In genomic region chr7:129690701-129691100, GRCh38 we compare ENCODE assay signal across 17 cellular contexts.
"Had no signal": no experiment of that assay in that cellular context is flagged by ENCODE, and none has a peak within 500 bp of the region (broad histone marks: within the 10 kb centered on the region; RNA-seq: fewer than 3 reads in every experiment).

No MANE protein-coding gene starts in this region.

- H3K4me3 Mint-ChIP-seq: activated CD4-positive, alpha-beta T cell treated with anti-CD3 and anti-CD28 coated beads, Interleukin-2, amount 10 ng/mL, durations not matched to agents 7 days and 5 days; activated naive CD8-positive, alpha-beta T cell; dendritic cell treated with granulocyte-macrophage colony-stimulating factor and Interleukin-4, amounts not matched to agents 40 ng/mL and 50 ng/mL, for 4 days; effector memory CD8-positive, alpha-beta T cell; naive thymus-derived CD4-positive, alpha-beta T cell; stimulated activated effector memory CD8-positive, alpha-beta T cell treated with anti-CD3 and anti-CD28 coated beads, Interleukin-12 subunit alpha, Interleukin-12 subunit beta, amount 100 ng/mL, for 72 hours had no signal

- H3K4me3 ChIP-seq: mucosa of descending colon, uterus had no signal

- H3K9me3 Mint-ChIP-seq: activated CD4-positive, alpha-beta T cell treated with anti-CD3 and anti-CD28 coated beads, Interleukin-2, amount 10 ng/mL, durations not matched to agents 7 days and 5 days; dendritic cell treated with granulocyte-macrophage colony-stimulating factor and Interleukin-4, amounts not matched to agents 40 ng/mL and 50 ng/mL, for 4 days; effector memory CD8-positive, alpha-beta T cell; stimulated activated effector memory CD8-positive, alpha-beta T cell treated with anti-CD3 and anti-CD28 coated beads, Interleukin-12 subunit alpha, Interleukin-12 subunit beta, amount 100 ng/mL, for 72 hours had no signal

- H3K27ac ChIP-seq: brain microvascular endothelial cell, parathyroid adenoma, uterus had no signal

- ATAC-seq: effector memory CD8-positive, alpha-beta T cell; left lobe of liver; mucosa of descending colon; naive thymus-derived CD4-positive, alpha-beta T cell; stimulated activated effector memory CD8-positive, alpha-beta T cell treated with anti-CD3 and anti-CD28 coated beads, Interleukin-12 subunit alpha, Interleukin-12 subunit beta, amount 100 ng/mL, for 72 hours had no signal

- H2AFZ ChIP-seq: parathyroid adenoma had no signal

- H3K79me2 ChIP-seq: parathyroid adenoma had no signal

- H3K9me3 ChIP-seq: mucosa of descending colon, uterus had no signal

- H3K27ac Mint-ChIP-seq: activated CD4-positive, alpha-beta T cell treated with anti-CD3 and anti-CD28 coated beads, Interleukin-2, amount 10 ng/mL, durations not matched to agents 7 days and 5 days; activated naive CD8-positive, alpha-beta T cell; dendritic cell treated with granulocyte-macrophage colony-stimulating factor and Interleukin-4, amounts not matched to agents 40 ng/mL and 50 ng/mL, for 4 days; naive thymus-derived CD4-positive, alpha-beta T cell had no signal

- DNase-seq: activated CD4-positive, alpha-beta T cell treated with anti-CD3 and anti-CD28 coated beads, Interleukin-2, amount 10 ng/mL, durations not matched to agents 7 days and 5 days; activated CD8-positive, alpha-beta memory T cell treated with anti-CD3 and anti-CD28 coated beads for 24 hours; activated gamma-delta T cell treated with Interleukin-2 at 50 U/mL for 16 hours; amygdala; brain microvascular endothelial cell; cerebellar nuclear complex; effector memory CD8-positive, alpha-beta T cell; mucosa of descending colon; naive thymus-derived CD4-positive, alpha-beta T cell; retina; stimulated activated CD4-positive, alpha-beta T cell treated with anti-CD3 and anti-CD28 coated beads, Interleukin-12 subunit alpha, Interleukin-12 subunit beta, amount 100 ng/mL, for 4 hours; uterus had no signal

- H3K4me1 Mint-ChIP-seq: activated CD4-positive, alpha-beta T cell treated with anti-CD3 and anti-CD28 coated beads, Interleukin-2, amount 10 ng/mL, durations not matched to agents 7 days and 5 days had no signal

- H3K27me3 Mint-ChIP-seq: activated CD4-positive, alpha-beta T cell treated with anti-CD3 and anti-CD28 coated beads, Interleukin-2, amount 10 ng/mL, durations not matched to agents 7 days and 5 days; activated naive CD8-positive, alpha-beta T cell; dendritic cell treated with granulocyte-macrophage colony-stimulating factor and Interleukin-4, amounts not matched to agents 40 ng/mL and 50 ng/mL, for 4 days; effector memory CD8-positive, alpha-beta T cell; naive thymus-derived CD4-positive, alpha-beta T cell had no signal

- H3K4me1 ChIP-seq: parathyroid adenoma, uterus had no signal

- H3K27me3 ChIP-seq: brain microvascular endothelial cell, uterus had no signal

- H3K36me3 ChIP-seq: uterus had no signal
